10 cellular contexts compared by ENCODE assay signal in the genomic region with DNA sequence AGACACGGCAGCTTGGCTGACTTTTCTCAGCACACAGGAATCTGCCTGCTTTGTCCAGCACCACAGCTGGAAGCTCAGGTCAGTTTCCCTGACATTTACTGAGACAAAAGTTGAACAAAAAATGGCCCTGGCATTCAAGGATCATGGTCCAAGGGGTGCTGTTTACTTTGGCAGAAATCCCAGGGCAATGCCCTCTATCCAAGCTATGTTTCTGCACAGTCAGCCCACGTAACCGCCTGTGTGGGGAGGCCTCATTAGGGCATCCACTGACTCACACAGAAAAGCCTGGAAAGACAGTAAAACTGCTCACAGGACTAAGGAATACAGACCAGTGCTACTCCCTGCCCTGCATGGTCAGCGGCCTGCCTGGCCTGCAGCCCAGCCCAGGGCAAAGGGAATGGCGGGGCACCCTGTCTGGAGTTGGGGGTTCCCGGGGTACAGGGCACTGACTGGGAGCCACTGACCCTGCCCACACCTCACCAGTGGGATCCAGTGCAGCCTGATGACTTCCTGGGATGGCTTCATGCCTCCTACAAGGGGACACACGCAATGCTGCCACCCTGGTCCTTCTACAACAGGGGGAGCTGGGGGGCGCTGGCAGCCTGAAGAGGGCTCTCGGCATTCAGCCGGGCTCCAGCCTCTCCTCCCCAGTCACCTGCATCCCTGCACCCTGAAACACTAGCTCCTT.
DNase-seq lines count a peak whose midpoint lies in the region; ATAC-seq and TF ChIP-seq lines count a peak whose summit lies in the region.
"Had no signal": no experiment of that assay in that cellular context is flagged by ENCODE, and none has a peak within 500 bp of the region (broad histone marks: within the 10 kb centered on the region; RNA-seq: fewer than 3 reads in every experiment).

No MANE protein-coding gene starts in this region.

- H3K4me1 ChIP-seq in left ventricle myocardium inferior (no peaks in the 10 kb centered on the region), ascending aorta (peaks cover 4 to 10% of the 10 kb centered on the region in 2 donors), aorta (ENCODE audit: control insufficient read depth in 1 of 2, insufficient read depth in 2 of 2, low read length in 2 of 2) (no peaks in the 10 kb centered on the region)
- H3K4me1 ChIP-seq: BE2C, esophagus squamous epithelium had no signal

- H3K27me3 ChIP-seq in left ventricle myocardium inferior (ENCODE audit: low read depth), result no peaks in the 10 kb centered on the region
- H3K27me3 ChIP-seq in ascending aorta, result no peaks in the 10 kb centered on the region
- no peaks in the 10 kb centered on the region for H3K27me3 ChIP-seq in aorta (ENCODE audit: control insufficient read depth in 1 of 2, insufficient read depth in 2 of 2, low read length in 1 of 2)
- H3K27me3 ChIP-seq: BE2C, esophagus squamous epithelium had no signal

- TF ChIP-seq CTCF in left ventricle myocardium inferior (IDR thresholded peaks at IDR 0.05; ENCODE audit: borderline replicate concordance) (no peak), ascending aorta (IDR thresholded peaks at IDR 0.05) (no peak)

- peaks cover 9% of the 10 kb centered on the region for H3K36me3 Mint-ChIP-seq in activated CD4-positive, alpha-beta T cell treated with anti-CD3 and anti-CD28 coated beads, Interleukin-2, amount 10 ng/mL, durations not matched to agents 7 days and 5 days (ENCODE audit: low read depth)

- no peak overlapping the region for H3K27ac Mint-ChIP-seq in activated CD4-positive, alpha-beta T cell treated with anti-CD3 and anti-CD28 coated beads, Interleukin-2, amount 10 ng/mL, durations not matched to agents 7 days and 5 days

- H3K27ac ChIP-seq in left ventricle myocardium inferior (replicated peaks) (no peak overlapping the region), ascending aorta (peak overlapping the region; percentile 63 to 70), aorta (ENCODE audit: low read depth in 1 of 2, low read length in 2 of 2) (peak overlapping the region in 1 of 2 donors; percentile 23)
- H3K27ac ChIP-seq: esophagus squamous epithelium had no signal

- H3K4me3 Mint-ChIP-seq in activated CD4-positive, alpha-beta T cell treated with anti-CD3 and anti-CD28 coated beads, Interleukin-2, amount 10 ng/mL, durations not matched to agents 7 days and 5 days, result no peak overlapping the region

- H3K36me3 ChIP-seq in left ventricle myocardium inferior (peaks cover 51% of the 10 kb centered on the region), ascending aorta (peaks cover 51 to 70% of the 10 kb centered on the region in 2 donors), aorta (ENCODE audit: control insufficient read depth in 1 of 2, insufficient read depth in 2 of 2, low read length in 1 of 2) (peaks cover 0 to 3% of the 10 kb centered on the region in 2 donors)
- H3K36me3 ChIP-seq: BE2C had no signal

- H3K9me3 ChIP-seq in left ventricle myocardium inferior (replicated peaks) (no peaks in the 10 kb centered on the region), ascending aorta (no peaks in the 10 kb centered on the region), aorta (ENCODE audit: control insufficient read depth, low read length) (no peaks in the 10 kb centered on the region)
- H3K9me3 ChIP-seq: BE2C, esophagus squamous epithelium had no signal

- no peaks in the 10 kb centered on the region for H3K27me3 Mint-ChIP-seq in activated CD4-positive, alpha-beta T cell treated with anti-CD3 and anti-CD28 coated beads, Interleukin-2, amount 10 ng/mL, durations not matched to agents 7 days and 5 days

- WGBS in aorta, 2 donors, result 45 to 48% methylated on average over 10 of the region's 10 CpGs

- CTCF ChIA-PET in activated CD4-positive, alpha-beta T cell treated with anti-CD3 and anti-CD28 coated beads, Interleukin-2, amount 10 ng/mL, durations not matched to agents 7 days and 5 days (lab: Charles Lee), result no interaction called here

- no peak for DNase-seq in Right ventricle myocardium superior
- DNase-seq in left ventricle myocardium inferior, result no peak
- no peak for DNase-seq in ascending aorta (ENCODE audit: low spot score in 2 of 2)
- peak; percentile 93 for DNase-seq in kidney glomerular epithelial cell (lab: John Stamatoyannopoulos, UW)
- peak in 1 of 2 donors; percentile 80 for DNase-seq in aorta
- DNase-seq in NAMALWA (ENCODE audit: low spot score), result no peak
- DNase-seq in activated CD4-positive, alpha-beta T cell treated with anti-CD3 and anti-CD28 coated beads, Interleukin-2, amount 10 ng/mL, durations not matched to agents 7 days and 5 days, result no peak
- DNase-seq: BE2C, esophagus squamous epithelium had no signal

- H3K4me1 Mint-ChIP-seq in activated CD4-positive, alpha-beta T cell treated with anti-CD3 and anti-CD28 coated beads, Interleukin-2, amount 10 ng/mL, durations not matched to agents 7 days and 5 days, result no peaks in the 10 kb centered on the region

- no peak overlapping the region for H3K4me3 ChIP-seq in left ventricle myocardium inferior
- H3K4me3 ChIP-seq in ascending aorta, result no peak overlapping the region
- no peak overlapping the region for H3K4me3 ChIP-seq in aorta (ENCODE audit: low read length in 2 of 2)
- H3K4me3 ChIP-seq: esophagus squamous epithelium had no signal

- peaks cover 5% of the 10 kb centered on the region for H3K9me3 Mint-ChIP-seq in activated CD4-positive, alpha-beta T cell treated with anti-CD3 and anti-CD28 coated beads, Interleukin-2, amount 10 ng/mL, durations not matched to agents 7 days and 5 days

- intact Hi-C loops in Right ventricle myocardium superior (cut with DNase I), result no loop called here
- intact Hi-C loops in left ventricle myocardium inferior (cut with micrococcal nuclease), result no loop called here
- intact Hi-C loops in ascending aorta (cut with DNase I), result loop anchor here (1.0 to 2.0 kb wide), 3 partner anchors 17 to 115 kb away; no protein-coding TSS in a partner anchor
- intact Hi-C loops in aorta (cut with DNase I), result loop anchor here in 1 of 2 donors (5.0 kb wide), 1 partner anchor 114 kb away; a partner anchor contains a TSS

- ATAC-seq in Right ventricle myocardium superior (ENCODE audit: poor library complexity), result peak; percentile 49
- peak; percentile 75 for ATAC-seq in aorta (ENCODE audit: low FRiP score)
- ATAC-seq in GM19452 (IDR thresholded peaks at IDR 0.05; ENCODE audit: unreplicated experiment), result no peak

- POLR2A ChIA-PET in activated CD4-positive, alpha-beta T cell treated with anti-CD3 and anti-CD28 coated beads, Interleukin-2, amount 10 ng/mL, durations not matched to agents 7 days and 5 days (lab: Charles Lee), result no interaction called here
